Comparison of ENCODE assay signal across 27 cellular contexts in the genomic region with DNA sequence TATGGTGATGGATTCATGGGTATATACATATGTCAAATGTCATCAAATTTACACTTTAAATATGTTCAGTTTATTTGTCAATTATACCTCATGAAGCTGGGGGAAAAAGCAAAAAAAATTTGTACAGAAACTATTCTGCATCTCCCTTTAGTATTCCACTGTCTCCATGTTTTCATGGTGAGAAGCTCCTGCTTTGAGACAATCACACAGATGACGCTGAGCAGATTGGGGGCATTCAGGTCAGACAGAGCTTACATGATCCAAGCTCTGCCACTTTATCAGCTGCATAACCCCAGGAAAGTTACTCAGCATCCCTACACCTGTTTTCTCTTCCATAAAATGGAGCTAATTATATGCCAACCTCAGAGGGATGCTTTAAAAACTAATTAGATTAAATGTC.
"Had no signal": no experiment of that assay in that cellular context is flagged by ENCODE, and none has a peak within 500 bp of the region (broad histone marks: within the 10 kb centered on the region; RNA-seq: fewer than 3 reads in every experiment).

No MANE protein-coding gene starts in this region.

- ATAC-seq: K562, Panc1, PC-3, T-cell had no signal

- H3K27ac ChIP-seq: HL-60, KMS-11, RWPE1 had no signal

- H3K4me3 ChIP-seq: K562 had no signal

- DNase-seq: Kasumi-1; MM.1S; NCI-H1092 treated with DMSO at 0.1 percent for 48 hours; NCI-H1417 treated with DMSO at 0.1 percent for 48 hours; NCI-H146; NCI-H187; NCI-H2029; NCI-H2081 treated with DMSO at 0.1 percent for 48 hours; NCI-H2171; NCI-H226; NCI-H446; NCI-H510A; NCI-H526 treated with DMSO at 0.1 percent for 48 hours; NCI-H774; NK-92 treated with Interleukin-12 subunit alpha and Interleukin-12 subunit beta, amount 100 ng/mL, for 24 hours; PC-3; SHP77; SK-N-SH; SW 1271; T-cell had no signal

- H3K36me3 Mint-ChIP-seq: IgD-negative memory B cell, T-cell had no signal

- H3K9me3 Mint-ChIP-seq: T-helper 1 cell treated with Interleukin-12 subunit alpha and Interleukin-12 subunit beta and Interleukin-4 antibody, amounts not matched to agents 30 μg/mL and 1 μg/mL, for 36 hours had no signal

- H3K9me3 ChIP-seq: SK-N-SH had no signal

- H3K27ac Mint-ChIP-seq: IgD-negative memory B cell; T-cell; T-helper 1 cell treated with Interleukin-12 subunit alpha and Interleukin-12 subunit beta and Interleukin-4 antibody, amounts not matched to agents 30 μg/mL and 1 μg/mL, for 36 hours had no signal
